In the genomic region with DNA sequence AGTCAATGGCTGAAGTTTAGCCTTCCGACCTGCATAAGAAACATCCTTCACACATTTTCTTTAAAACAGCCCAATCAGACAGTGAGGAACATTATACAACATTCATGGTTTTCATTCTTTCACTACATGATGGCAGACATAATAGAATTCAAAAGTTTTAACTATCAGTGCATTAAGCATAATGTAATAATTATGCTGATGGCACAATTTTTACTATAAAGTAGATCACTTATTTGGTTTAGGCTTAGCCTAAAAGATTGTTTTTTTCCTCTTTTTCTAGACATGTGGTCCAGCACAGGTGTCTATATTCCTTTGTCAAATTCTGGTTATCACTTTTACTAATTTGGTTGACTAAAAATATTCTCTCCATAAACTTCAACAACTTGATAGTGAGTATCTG, we compare ENCODE assay signal across 18 cellular contexts. TPM values are rescaled to one million over a fixed set of nuclear protein-coding genes. Genes with fewer than 3 reads are reported as not detected.
DNase-seq lines count a peak whose midpoint lies in the region; ATAC-seq, FAIRE-seq and TF ChIP-seq lines count a peak whose summit lies in the region.
"Had no signal": no experiment of that assay in that cellular context is flagged by ENCODE, and none has a peak within 500 bp of the region (broad histone marks: within the 10 kb centered on the region; RNA-seq: fewer than 3 reads in every experiment).

No MANE protein-coding gene starts in this region.

- ATAC-seq in A549 (no peak), K562 (no peak), HG02763 (IDR thresholded peaks at IDR 0.05; ENCODE audit: unreplicated experiment) (no peak), HG03095 (IDR thresholded peaks at IDR 0.05; ENCODE audit: unreplicated experiment) (no peak)

- no peaks in the 10 kb centered on the region for H3K9me1 ChIP-seq in K562 (ENCODE audit: control insufficient read depth, insufficient read depth, low read length)

- intact Hi-C loops in OCI-LY7 (cut with micrococcal nuclease; ENCODE audit: unreplicated experiment) = no loop called here
- intact Hi-C loops in K562 (cut with micrococcal nuclease) = no loop called here

- no peaks in the 10 kb centered on the region for H3K27me3 ChIP-seq in K562 (ENCODE audit: control insufficient read depth in 2 of 2, insufficient read depth in 2 of 2, low read length in 2 of 2)

- H3K9ac ChIP-seq in K562 (ENCODE audit: insufficient read depth in 1 of 2, low read depth in 2 of 2, low read length in 2 of 2) = no peak overlapping the region

- no peak for FAIRE-seq in A549 (lab: Jason Lieb, UNC)
- peak; percentile 11 for FAIRE-seq in H54 (lab: Jason Lieb, UNC)
- no peak for FAIRE-seq in K562 (lab: Jason Lieb, UNC)
- FAIRE-seq: GM19239 had no signal

- in situ Hi-C loops in K562 (cut with MboI) = no loop called here

- H3K4me1 ChIP-seq in A549 (peaks cover 9% of the 10 kb centered on the region; the same call in 1 of the 3 replicates), OCI-LY7 (ENCODE audit: insufficient read depth, low read length, poor library complexity, severe bottlenecking) (peaks cover 7% of the 10 kb centered on the region), K562 (replicated peaks in 1 of 2; ENCODE audit: control insufficient read depth in 2 of 2, insufficient read depth in 2 of 2, low read length in 2 of 2) (no peaks in the 10 kb centered on the region)

- no peaks in the 10 kb centered on the region for H3K36me3 ChIP-seq in OCI-LY7 (ENCODE audit: insufficient read depth, low read length)
- no peaks in the 10 kb centered on the region for H3K36me3 ChIP-seq in K562 (ENCODE audit: control insufficient read depth, insufficient read depth, low read length)

- H3K4me3 ChIP-seq in A549 (no peak overlapping the region), OCI-LY7 (ENCODE audit: low read depth, low read length, poor library complexity, severe bottlenecking) (no peak overlapping the region), K562 (no peak overlapping the region)

- H3K9me2 ChIP-seq in OCI-LY7 (ENCODE audit: insufficient read depth, low read length) = no peaks in the 10 kb centered on the region

- no peak overlapping the region for H3K4me2 ChIP-seq in A549
- no peak overlapping the region for H3K4me2 ChIP-seq in OCI-LY7 (ENCODE audit: low read length)
- H3K4me2 ChIP-seq in K562 (ENCODE audit: insufficient read depth, low read length) = no peak overlapping the region

- H3K27ac ChIP-seq in A549 (no peak overlapping the region), OCI-LY7 (ENCODE audit: low read depth, low read length, poor library complexity, severe bottlenecking) (no peak overlapping the region), K562 (ENCODE audit: extremely low read depth, low read depth, low read length) (no peak overlapping the region)

- no peak for TF ChIP-seq RAD21 in A549 (conservative IDR thresholded peaks at IDR 0.05 in 1 of 2, IDR thresholded peaks at IDR 0.05 in 1 of 2)
- TF ChIP-seq RAD21 in K562 (CRISPR knock-in tag; conservative IDR thresholded peaks at IDR 0.05 in 1 of 2, IDR thresholded peaks at IDR 0.05 in 1 of 2) = no peak

- TF ChIP-seq POLR2A in A549 (IDR thresholded peaks at IDR 0.05; ENCODE audit: low read length) (no peak), H54 (IDR thresholded peaks at IDR 0.05; ENCODE audit: low read depth, low read length) (no peak), K562 (conservative IDR thresholded peaks at IDR 0.05) (no peak)

- CTCF ChIA-PET in A549 (lab: Yijun Ruan, JAX) = no interaction called here
- CTCF ChIA-PET in OCI-LY7 (lab: Charles Lee; ENCODE audit: unreplicated experiment) = no interaction called here
- CTCF ChIA-PET in K562 (lab: Yijun Ruan, JAX; ENCODE audit: low intra/inter-chr PET ratio) = no interaction called here

- BruUV-seq in OCI-LY7 (replicated peaks; lab: Mats Ljungman, UMichigan) = no TSS peak
- no TSS peak for BruUV-seq in K562 (replicated peaks; lab: Mats Ljungman, UMichigan)

- no peak for TF ChIP-seq CTCF in A549 (IDR thresholded peaks at IDR 0.05)
- no peak for TF ChIP-seq CTCF in OCI-LY7 (conservative IDR thresholded peaks at IDR 0.05; ENCODE audit: low read length)
- no peak for TF ChIP-seq CTCF in K562 (IDR thresholded peaks at IDR 0.05 in 2 of 3, conservative IDR thresholded peaks at IDR 0.05 in 1 of 3; ENCODE audit: insufficient read depth in 2 of 3, low read depth in 1 of 3, low read length in 3 of 3)

- H2AFZ ChIP-seq in OCI-LY7 (ENCODE audit: low read length) = 0 out of 2 replicates have a peak overlapping the region, but pooled peaks have one; percentile 39
- H2AFZ ChIP-seq in K562 (ENCODE audit: low read depth, low read length) = no peak overlapping the region

- H3K79me2 ChIP-seq in OCI-LY7 (ENCODE audit: insufficient read depth, low read depth, low read length) (no peaks in the 10 kb centered on the region), K562 (ENCODE audit: control insufficient read depth, insufficient read depth, low read length) (no peaks in the 10 kb centered on the region)

- TF ChIP-seq EP300 in A549 (IDR thresholded peaks at IDR 0.05) (no peak), K562 (IDR thresholded peaks at IDR 0.05; ENCODE audit: low read length) (no peak)

- H4K20me1 ChIP-seq in OCI-LY7 (ENCODE audit: insufficient read depth, low read length) (no peaks in the 10 kb centered on the region), K562 (replicated peaks; ENCODE audit: control insufficient read depth, insufficient read depth, low read length) (no peaks in the 10 kb centered on the region)

- WGBS in A549 (ENCODE audit: missing lambda C conversion rate) = 96% methylated on average over 1 of the region's 1 CpG
- WGBS in K562 (ENCODE audit: insufficient coverage, low coverage, missing lambda C conversion rate) = 0% methylated on average over 1 of the region's 1 CpG

- no peaks in the 10 kb centered on the region for H3K9me3 ChIP-seq in A549
- H3K9me3 ChIP-seq in OCI-LY7 (ENCODE audit: low read length) = peaks cover 8% of the 10 kb centered on the region; the same call in 1 of the 2 replicates
- H3K9me3 ChIP-seq in K562 (replicated peaks; ENCODE audit: control insufficient read depth, insufficient read depth, low read depth, low read length) = no peaks in the 10 kb centered on the region

- POLR2A ChIA-PET in A549 (lab: Yijun Ruan, JAX) = no interaction called here
- POLR2A ChIA-PET in OCI-LY7 (lab: Charles Lee) = interaction anchor here (0.7 to 1.2 kb wide), 4 partner anchors 9 to 42 kb away, joined by 3 to 5 read pairs (median 4); no protein-coding TSS in a partner anchor
- POLR2A ChIA-PET in K562 (lab: Yijun Ruan, JAX) = no interaction called here

- DNase-seq in A549 (ENCODE audit: low read depth in 1 of 2, low spot score in 1 of 2) = no peak
- DNase-seq in H54 (ENCODE audit: insufficient read length, low spot score) = no peak
- no peak for DNase-seq in OCI-LY7 (ENCODE audit: low spot score)
- DNase-seq in K562 (ENCODE audit: extremely low read depth in 1 of 4, low spot score in 3 of 4) = no peak
- DNase-seq in NCI-H1694 (lab: John Stamatoyannopoulos, UW) = no peak
- DNase-seq: 8988T; C1 segment of cervical spinal cord; Calu3; CD4-positive, alpha-beta memory T cell; COR-L47; DMS53; DMS79 treated with DMSO at 0.1 percent for 48 hours; GOT3; H7; HCEC 1CT had no signal

TF ChIP-seq in K562, 482 proteins besides CTCF, POLR2A, EP300 and RAD21 (continues in another document):
- TF ChIP-seq, protein P1, sequence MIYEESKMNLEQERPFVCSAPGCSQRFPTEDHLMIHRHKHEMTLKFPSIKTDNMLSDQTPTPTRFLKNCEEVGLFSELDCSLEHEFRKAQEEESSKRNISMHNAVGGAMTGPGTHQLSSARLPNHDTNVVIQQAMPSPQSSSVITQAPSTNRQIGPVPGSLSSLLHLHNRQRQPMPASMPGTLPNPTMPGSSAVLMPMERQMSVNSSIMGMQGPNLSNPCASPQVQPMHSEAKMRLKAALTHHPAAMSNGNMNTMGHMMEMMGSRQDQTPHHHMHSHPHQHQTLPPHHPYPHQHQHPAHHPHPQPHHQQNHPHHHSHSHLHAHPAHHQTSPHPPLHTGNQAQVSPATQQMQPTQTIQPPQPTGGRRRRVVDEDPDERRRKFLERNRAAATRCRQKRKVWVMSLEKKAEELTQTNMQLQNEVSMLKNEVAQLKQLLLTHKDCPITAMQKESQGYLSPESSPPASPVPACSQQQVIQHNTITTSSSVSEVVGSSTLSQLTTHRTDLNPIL (CRISPR knock-in tag; IDR thresholded peaks at IDR 0.05) = no peak
- TF ChIP-seq TBP (optimal IDR thresholded peaks at IDR 0.05; ENCODE audit: low read depth, low read length) (no peak), MAFG (tag; conservative IDR thresholded peaks at IDR 0.05) (peak; percentile 30; the same call in 1 of the 2 replicates), KLF16 (IDR thresholded peaks at IDR 0.05) (no peak)

RNA-seq across cellular contexts. Expression of gene EFNA5, which starts 46.5 kb away (rescaled TPM):
- polyA plus RNA-seq in A549 (2011; rRNA removed) (20.7 and 27.0 TPM in 2 replicates), A549 (2017; fragmentation: RNase III; extraction: RNeasy Plus Mini Kit Qiagen cat#74134 plus additional on column Dnase treatment) (8.1 to 10.6 TPM (median 8.5 TPM) in 3 replicates), K562 (2011; rRNA removed) (0.20 TPM in 1 of 2 replicates, not detected in the other), K562 (2014; fragmentation: Illumina TruSeq; extraction: Trizol) (not detected in 2 replicates), K562 (2014; fragmentation: Nextera tagmentation; extraction: Ambion mirVana) (not detected), K562 (2014; rRNA removed) (not detected in 2 replicates)
- 3.5 and 4.6 TPM in 2 replicates for polyA plus RNA-seq in A549 (2012; cell fraction: cytosol; rRNA removed)
- 9.0 and 14.4 TPM in 2 replicates for polyA plus RNA-seq in A549 (2012; cell fraction: nucleus; rRNA removed)
- polyA minus RNA-seq in A549 (2011; rRNA and poly(A)+ RNA removed) = 34.5 and 44.5 TPM in 2 replicates
- total RNA-seq in OCI-LY7 (2014; rRNA removed; shearing (Covaris generic)) = 1.1 and 2.1 TPM in 2 replicates
- total RNA-seq in OCI-LY7 (2022) (3.1 and 3.6 TPM in 2 replicates), K562 (2014; rRNA removed) (not detected in 2 replicates), K562 (2014; rRNA removed; fragmentation: Illumina TruSeq; extraction: Trizol) (not detected in 2 replicates), K562 (2015; rRNA removed; fragmentation: Illumina TruSeq; extraction: Trizol) (not detected in 2 replicates), K562 (2021) (not detected in 2 replicates)
- not detected in 2 replicates for total RNA-seq in K562 (2011; cell fraction: chromatin; rRNA removed; ENCODE audit: low replicate concordance)
- not detected in 2 replicates for total RNA-seq in K562 (2011; cell fraction: nucleolus; rRNA removed)
- not detected in 2 replicates for total RNA-seq in K562 (2011; cell fraction: nucleoplasm; rRNA removed)
- not detected in 2 replicates for polyA plus RNA-seq in K562 (2011; cell fraction: cytosol; rRNA removed)
- not detected in 2 replicates for polyA plus RNA-seq in K562 (2011; cell fraction: nucleus; rRNA removed)
- 0.12 and 0.15 TPM in 2 replicates for polyA plus RNA-seq in K562 (2012)
- polyA minus RNA-seq in K562 (2011; rRNA and poly(A)+ RNA removed) = 0.11 TPM in 1 of 2 replicates, not detected in the other
- polyA minus RNA-seq in K562 (2011; cell fraction: cytosol; rRNA and poly(A)+ RNA removed) = not detected in 2 replicates
- not detected in 2 replicates for polyA minus RNA-seq in K562 (2011; cell fraction: nucleus; rRNA and poly(A)+ RNA removed)
- total RNA-seq: CD4-positive, alpha-beta memory T cell had no signal
- polyA plus RNA-seq: CD4-positive, alpha-beta memory T cell had no signal

Comparison
In these comparisons a context has a peak if more than half of its experiments do, and no peak if none do; other contexts are left out.
1. Of the 35 proteins assayed by ChIP-seq in both K562 and A549: peak only in K562: none; only in A549: none; in both: MAFK; in neither: 34.